9 cellular contexts compared by ENCODE assay signal in genomic region chr12:101857043-101857558, GRCh38. TPM values are rescaled to one million over a fixed set of nuclear protein-coding genes. Genes with fewer than 3 reads are reported as not detected.
DNase-seq lines count a peak whose midpoint lies in the region; ATAC-seq and TF ChIP-seq lines count a peak whose summit lies in the region.
"Had no signal": no experiment of that assay in that cellular context is flagged by ENCODE, and none has a peak within 500 bp of the region (broad histone marks: within the 10 kb centered on the region; RNA-seq: fewer than 3 reads in every experiment).

No MANE protein-coding gene starts in this region.

- no peak overlapping the region for H3K27ac Mint-ChIP-seq in natural killer cell treated with Interleukin-12 subunit alpha and Interleukin-12 subunit beta and Interleukin-15 and Interleukin-18, amount 100 ng/mL, for 72 hours
- no peak overlapping the region for H3K27ac Mint-ChIP-seq in natural killer cell
- H3K27ac Mint-ChIP-seq: activated B cell treated with CpG ODN at 0.5 μM for 24 hours had no signal

- intact Hi-C loops in natural killer cell (cut with micrococcal nuclease), result no loop called here

- peak; percentile 58 to 63 for ATAC-seq in natural killer cell treated with Interleukin-12 subunit alpha and Interleukin-12 subunit beta and Interleukin-15 and Interleukin-18, amount 100 ng/mL, for 72 hours
- ATAC-seq in natural killer cell (no peak), HG03520 (IDR thresholded peaks at IDR 0.05; ENCODE audit: unreplicated experiment) (peak; percentile 39), GM21526 (IDR thresholded peaks at IDR 0.05; ENCODE audit: low FRiP score, unreplicated experiment) (no peak)

- H3K36me3 Mint-ChIP-seq in natural killer cell treated with Interleukin-12 subunit alpha and Interleukin-12 subunit beta and Interleukin-15 and Interleukin-18, amount 100 ng/mL, for 72 hours, result peaks cover 5% of the 10 kb centered on the region
- H3K36me3 Mint-ChIP-seq in natural killer cell, result no peaks in the 10 kb centered on the region

- no peaks in the 10 kb centered on the region for H3K27me3 Mint-ChIP-seq in natural killer cell treated with Interleukin-12 subunit alpha and Interleukin-12 subunit beta and Interleukin-15 and Interleukin-18, amount 100 ng/mL, for 72 hours
- no peaks in the 10 kb centered on the region for H3K27me3 Mint-ChIP-seq in natural killer cell (ENCODE audit: low read depth in 2 of 2)
- H3K27me3 Mint-ChIP-seq: activated B cell treated with CpG ODN at 0.5 μM for 24 hours had no signal

- no peak for DNase-seq in natural killer cell treated with Interleukin-12 subunit alpha and Interleukin-12 subunit beta and Interleukin-15 and Interleukin-18, amount 100 ng/mL, for 72 hours (ENCODE audit: low spot score)
- DNase-seq in natural killer cell, result no peak
- peak; percentile 25 for DNase-seq in epidermal melanocyte (ENCODE audit: insufficient read length, low spot score)
- DNase-seq in SHP77 (lab: John Stamatoyannopoulos, UW), result no peak
- no peak for DNase-seq in activated T-cell treated with anti-CD3 and anti-CD28 coated beads for 4 hours
- no peak for DNase-seq in NCI-H748 (lab: John Stamatoyannopoulos, UW; ENCODE audit: unreplicated experiment)
- DNase-seq: activated B cell treated with CpG ODN at 0.5 μM for 24 hours had no signal

- H3K4me1 Mint-ChIP-seq in natural killer cell treated with Interleukin-12 subunit alpha and Interleukin-12 subunit beta and Interleukin-15 and Interleukin-18, amount 100 ng/mL, for 72 hours (ENCODE audit: low read depth in 2 of 2), result peaks cover 40 to 46% of the 10 kb centered on the region in 2 donors
- peaks cover 6 to 11% of the 10 kb centered on the region in 2 donors for H3K4me1 Mint-ChIP-seq in natural killer cell

- H3K4me3 Mint-ChIP-seq in natural killer cell treated with Interleukin-12 subunit alpha and Interleukin-12 subunit beta and Interleukin-15 and Interleukin-18, amount 100 ng/mL, for 72 hours, result no peak overlapping the region
- H3K4me3 Mint-ChIP-seq in natural killer cell, result no peak overlapping the region
- H3K4me3 Mint-ChIP-seq: activated B cell treated with CpG ODN at 0.5 μM for 24 hours had no signal

- no peak for TF ChIP-seq CTCF in natural killer cell (IDR thresholded peaks at IDR 0.05)

- H3K9me3 Mint-ChIP-seq in natural killer cell treated with Interleukin-12 subunit alpha and Interleukin-12 subunit beta and Interleukin-15 and Interleukin-18, amount 100 ng/mL, for 72 hours, result no peaks in the 10 kb centered on the region
- H3K9me3 Mint-ChIP-seq in natural killer cell, result no peaks in the 10 kb centered on the region

RNA-seq across cellular contexts. Expression of gene DRAM1, which starts 20.3 kb away (rescaled TPM):
- 10 to 100 TPM; 24.5 to 63.0 TPM for total RNA-seq in natural killer cell treated with Interleukin-12 subunit alpha and Interleukin-12 subunit beta and Interleukin-15 and Interleukin-18, amount 100 ng/mL, for 72 hours
- 10 to 100 TPM in 1 of 3 donors, 1 to 10 TPM in 2; 9.8 to 10.5 (median 10.0) TPM for total RNA-seq in natural killer cell

RNA-seq across cellular contexts. Expression of gene GNPTAB, which starts 26.3 kb away (rescaled TPM):
- 100 to 1,000 TPM; 139 to 186 TPM for total RNA-seq in natural killer cell treated with Interleukin-12 subunit alpha and Interleukin-12 subunit beta and Interleukin-15 and Interleukin-18, amount 100 ng/mL, for 72 hours
- total RNA-seq in natural killer cell, result 100 to 1,000 TPM; 260 to 285 (median 262) TPM

Comparison
In these comparisons a context has a peak if more than half of its experiments do, and no peak if none do; other contexts are left out.
1. ATAC-seq: peak in natural killer cell treated with Interleukin-12 subunit alpha and Interleukin-12 subunit beta and Interleukin-15 and Interleukin-18, amount 100 ng/mL, for 72 hours (2 of 2) and HG03520 (single experiment); none in natural killer cell (0 of 3) and GM21526 (single experiment).